ENCODE assay signal across 19 cellular contexts in genomic region chr19:56829586-56829985, GRCh38. TPM values are rescaled to one million over a fixed set of nuclear protein-coding genes. Genes with fewer than 3 reads are reported as not detected.
A peak's percentile ranks its signal among the peaks of the same experiment; 100 is the strongest.
DNase-seq lines count a peak whose midpoint lies in the region; ATAC-seq, FAIRE-seq and TF ChIP-seq lines count a peak whose summit lies in the region.
"Had no signal": no experiment of that assay in that cellular context is flagged by ENCODE, and none has a peak within 500 bp of the region (broad histone marks: within the 10 kb centered on the region; RNA-seq: fewer than 3 reads in every experiment).

No MANE protein-coding gene starts in this region.

- no peak overlapping the region for H3K4me3 Mint-ChIP-seq in activated naive CD8-positive, alpha-beta T cell treated with anti-CD3 and anti-CD28 coated beads for 36 hours
- no peak overlapping the region for H3K4me3 Mint-ChIP-seq in CD4-positive, alpha-beta memory T cell
- H3K4me3 Mint-ChIP-seq: CD8-positive, alpha-beta T cell; HFFc6 had no signal

- H3K4me3 ChIP-seq in HepG2 (replicated peaks in 1 of 3; ENCODE audit: insufficient read depth in 1 of 3, low read depth in 2 of 3, low read length in 3 of 3), result no peak overlapping the region
- H3K4me3 ChIP-seq in right lobe of liver, result no peak overlapping the region
- no peak overlapping the region for H3K4me3 ChIP-seq in mesendoderm (ENCODE audit: low read length)
- no peak overlapping the region for H3K4me3 ChIP-seq in CD4-positive, alpha-beta memory T cell (ENCODE audit: low read length in 2 of 2)
- H3K4me3 ChIP-seq: HAP-1 had no signal

- H3K79me1 ChIP-seq in mesendoderm (ENCODE audit: low read length), result no peaks in the 10 kb centered on the region

- H3K56ac ChIP-seq in mesendoderm (ENCODE audit: low read length), result no peak overlapping the region

- H3K4me1 ChIP-seq in HepG2 (ENCODE audit: insufficient read depth, low read length), result peaks cover 53% of the 10 kb centered on the region
- H3K4me1 ChIP-seq in right lobe of liver, result peaks cover 0 to 9% (median 0%) of the 10 kb centered on the region in 4 donors
- no peaks in the 10 kb centered on the region for H3K4me1 ChIP-seq in mesendoderm (ENCODE audit: control insufficient read depth, low read depth, low read length)
- no peaks in the 10 kb centered on the region for H3K4me1 ChIP-seq in CD4-positive, alpha-beta memory T cell (ENCODE audit: insufficient read depth, low read length)
- H3K4me1 ChIP-seq: Caco-2, HAP-1 had no signal

- CTCF ChIA-PET in HepG2 (lab: Yijun Ruan, JAX; ENCODE audit: low intra/inter-chr PET ratio, low total read pairs), result no interaction called here
- CTCF ChIA-PET in CD4-positive, alpha-beta memory T cell (lab: Charles Lee; ENCODE audit: partially characterized antibody), result no interaction called here

- H4K20me1 ChIP-seq in HepG2 (ENCODE audit: insufficient read depth, low read length), result peaks cover 97% of the 10 kb centered on the region

- H3K27ac ChIP-seq in HepG2 (ENCODE audit: extremely low read length, insufficient read depth, low read length) (no peak overlapping the region), right lobe of liver (no peak overlapping the region), mesendoderm (ENCODE audit: low read depth, low read length) (no peak overlapping the region)
- no peak overlapping the region for H3K27ac ChIP-seq in CD4-positive, alpha-beta memory T cell (ENCODE audit: low read depth, low read length)

- no peak for TF ChIP-seq RAD21 in HepG2 (CRISPR knock-in tag; IDR thresholded peaks at IDR 0.05)

- no peak overlapping the region for H2BK15ac ChIP-seq in mesendoderm (replicated peaks; ENCODE audit: low read depth)

- ATAC-seq in HepG2 (peak; percentile 19; the same call in 1 of the 3 replicates), right lobe of liver (no peak)
- ATAC-seq: CD8-positive, alpha-beta T cell had no signal

- no peaks in the 10 kb centered on the region for H3K4me1 Mint-ChIP-seq in activated naive CD8-positive, alpha-beta T cell treated with anti-CD3 and anti-CD28 coated beads for 36 hours
- no peaks in the 10 kb centered on the region for H3K4me1 Mint-ChIP-seq in CD4-positive, alpha-beta memory T cell

- in situ Hi-C loops in HepG2 (cut with HindIII; ENCODE audit: extremely low pct_ligation_motif_present, low pct_unique_long_range_greater_than_20kb), result no loop called here

- H3K4me2 ChIP-seq in HepG2 (ENCODE audit: low read depth, low read length), result 0 out of 2 replicates have a peak overlapping the region, but pooled peaks have one; percentile 5
- H3K4me2 ChIP-seq in mesendoderm (ENCODE audit: low read length), result no peak overlapping the region

- no peak for TF ChIP-seq CTCF in HepG2 (CRISPR knock-in tag; IDR thresholded peaks at IDR 0.05)
- TF ChIP-seq CTCF in right lobe of liver (IDR thresholded peaks at IDR 0.05), result no peak

- no peak overlapping the region for H4K8ac ChIP-seq in mesendoderm (ENCODE audit: low read depth, low read length)

- no peak for TF ChIP-seq EP300 in HepG2 (IDR thresholded peaks at IDR 0.05; ENCODE audit: low read depth in 2 of 2, low read length in 2 of 2)
- no peak for TF ChIP-seq EP300 in HepG2 (CRISPR knock-in tag; IDR thresholded peaks at IDR 0.05; ENCODE audit: borderline replicate concordance)

- DNase-seq in HepG2 (ENCODE audit: low spot score) (no peak), right lobe of liver (no peak), NCI-H2227 treated with DMSO at 0.1 percent for 48 hours (lab: John Stamatoyannopoulos, UW) (peak; percentile 55), mesendoderm (peak; percentile 8)
- no peak for DNase-seq in activated naive CD8-positive, alpha-beta T cell treated with anti-CD3 and anti-CD28 coated beads for 36 hours
- no peak for DNase-seq in CD4-positive, alpha-beta memory T cell
- DNase-seq: C1 segment of cervical spinal cord; Caco-2; CD8-positive, alpha-beta T cell; DMS153; DND-41; GOT3; HFFc6 had no signal

- H2BK120ac ChIP-seq in mesendoderm (ENCODE audit: low read depth, low read length), result no peak overlapping the region

- H3K36me3 ChIP-seq in HepG2 (replicated peaks in 1 of 2; ENCODE audit: control insufficient read depth in 1 of 2, insufficient read depth in 2 of 2, low read length in 2 of 2), result peaks cover 22 to 65% of the 10 kb centered on the region in 2 experiments
- no peaks in the 10 kb centered on the region for H3K36me3 ChIP-seq in right lobe of liver
- no peaks in the 10 kb centered on the region for H3K36me3 ChIP-seq in mesendoderm (ENCODE audit: control insufficient read depth, insufficient read depth, low read length)
- no peaks in the 10 kb centered on the region for H3K36me3 ChIP-seq in CD4-positive, alpha-beta memory T cell (ENCODE audit: insufficient read depth, low read length)
- H3K36me3 ChIP-seq: HAP-1 had no signal

- H3K27ac Mint-ChIP-seq in activated naive CD8-positive, alpha-beta T cell treated with anti-CD3 and anti-CD28 coated beads for 36 hours, result no peak overlapping the region
- H3K27ac Mint-ChIP-seq in CD4-positive, alpha-beta memory T cell, result no peak overlapping the region
- H3K27ac Mint-ChIP-seq: CD8-positive, alpha-beta T cell; HFFc6 had no signal

- H3K23ac ChIP-seq in mesendoderm (ENCODE audit: low read length), result no peak overlapping the region

- no peak overlapping the region for H2AK5ac ChIP-seq in mesendoderm (ENCODE audit: low read length)

- H3K18ac ChIP-seq in mesendoderm (ENCODE audit: low read length), result no peak overlapping the region

- TF ChIP-seq POLR2A in HepG2 (IDR thresholded peaks at IDR 0.05; ENCODE audit: insufficient read depth in 1 of 2, low read depth in 2 of 2, low read length in 2 of 2) (peak in 1 of 2 experiments; percentile 29; a peak in 2 of 4 replicates), right lobe of liver (IDR thresholded peaks at IDR 0.05) (no peak)

- H3K79me2 ChIP-seq in HepG2 (ENCODE audit: insufficient read depth, low read length) (peaks cover 74% of the 10 kb centered on the region), mesendoderm (ENCODE audit: control insufficient read depth, insufficient read depth, low read length) (no peaks in the 10 kb centered on the region)

- H3K27me3 Mint-ChIP-seq in activated naive CD8-positive, alpha-beta T cell treated with anti-CD3 and anti-CD28 coated beads for 36 hours, result peaks cover 3% of the 10 kb centered on the region
- no peaks in the 10 kb centered on the region for H3K27me3 Mint-ChIP-seq in CD4-positive, alpha-beta memory T cell

- no TSS peak for BruUV-seq in HepG2 (replicated peaks; lab: Mats Ljungman, UMichigan)

- H2AFZ ChIP-seq in HepG2 (ENCODE audit: low read length), result no peak overlapping the region

- FAIRE-seq in HepG2 (lab: Jason Lieb, UNC), result no peak
- FAIRE-seq: G401.6, GM12892, H54 had no signal

- no peaks in the 10 kb centered on the region for H3K36me3 Mint-ChIP-seq in activated naive CD8-positive, alpha-beta T cell treated with anti-CD3 and anti-CD28 coated beads for 36 hours
- no peaks in the 10 kb centered on the region for H3K36me3 Mint-ChIP-seq in CD4-positive, alpha-beta memory T cell
- H3K36me3 Mint-ChIP-seq: CD8-positive, alpha-beta T cell had no signal

- peaks cover 7% of the 10 kb centered on the region for H3K9me3 Mint-ChIP-seq in activated naive CD8-positive, alpha-beta T cell treated with anti-CD3 and anti-CD28 coated beads for 36 hours
- H3K9me3 Mint-ChIP-seq in CD4-positive, alpha-beta memory T cell, result peaks cover 4 to 64% (median 29%) of the 10 kb centered on the region in 8 donors

- intact Hi-C loops in HepG2 (cut with micrococcal nuclease; ENCODE audit: unreplicated experiment) (no loop called here), right lobe of liver (cut with DNase I) (no loop called here)
- intact Hi-C loops in CD4-positive, alpha-beta memory T cell (cut with micrococcal nuclease), result no loop called here

- no peak overlapping the region for H3K9ac ChIP-seq in HepG2 (ENCODE audit: insufficient read depth, low read depth, low read length)
- no peak overlapping the region for H3K9ac ChIP-seq in mesendoderm (ENCODE audit: low read length)

- H3K27me3 ChIP-seq in HepG2 (ENCODE audit: control insufficient read depth in 1 of 2, insufficient read depth in 2 of 2, low read length in 2 of 2), result no peaks in the 10 kb centered on the region
- no peaks in the 10 kb centered on the region for H3K27me3 ChIP-seq in right lobe of liver
- no peaks in the 10 kb centered on the region for H3K27me3 ChIP-seq in mesendoderm (ENCODE audit: insufficient read depth, low read length, poor library complexity)
- no peaks in the 10 kb centered on the region for H3K27me3 ChIP-seq in CD4-positive, alpha-beta memory T cell (ENCODE audit: insufficient read depth, low read length)

- no peaks in the 10 kb centered on the region for H3K9me3 ChIP-seq in HepG2 (ENCODE audit: low read length)
- no peaks in the 10 kb centered on the region for H3K9me3 ChIP-seq in right lobe of liver
- peaks cover 0 to 4% of the 10 kb centered on the region in 2 donors for H3K9me3 ChIP-seq in CD4-positive, alpha-beta memory T cell (ENCODE audit: control insufficient read depth in 1 of 2, low read length in 2 of 2)
- H3K9me3 ChIP-seq: HAP-1 had no signal

- POLR2A ChIA-PET in HepG2 (lab: Yijun Ruan, JAX), result no interaction called here
- POLR2A ChIA-PET in CD4-positive, alpha-beta memory T cell (lab: Charles Lee; ENCODE audit: partially characterized antibody), result no interaction called here

- WGBS in HepG2 (ENCODE audit: low lambda C conversion rate), result 66% methylated on average over 4 of the region's 6 CpGs
- 63% methylated on average over 2 of the region's 6 CpGs for WGBS in right lobe of liver (ENCODE audit: insufficient coverage, low coverage, low lambda C conversion rate, missing lambda C conversion rate)
- WGBS in mesendoderm (ENCODE audit: extremely low coverage, insufficient coverage, low lambda C conversion rate), result no CpG with 5 or more reads among the region's 6 CpGs

- H4K5ac ChIP-seq in mesendoderm (ENCODE audit: low read length), result no peak overlapping the region

- H3K4ac ChIP-seq in mesendoderm (ENCODE audit: low read depth, low read length), result no peak overlapping the region

- no peak overlapping the region for H2BK5ac ChIP-seq in mesendoderm (ENCODE audit: low read length)

RNA-seq across cellular contexts. Expression of gene PEG3, which starts 10.9 kb away (rescaled TPM):
- total RNA-seq in HepG2 (2016; rRNA removed; fragmentation: Illumina TruSeq; extraction: Trizol), result 394 and 704 TPM in 2 replicates
- 17.7 and 23.7 TPM in 2 replicates for total RNA-seq in HepG2 (2016; cell fraction: cytosol; rRNA removed; fragmentation: Illumina TruSeq; extraction: Trizol; ENCODE audit: low read depth)
- 382 and 653 TPM in 2 replicates for total RNA-seq in HepG2 (2016; cell fraction: insoluble cytoplasmic fraction; rRNA removed; fragmentation: Illumina TruSeq; extraction: Trizol)
- 115 and 127 TPM in 2 replicates for total RNA-seq in HepG2 (2016; cell fraction: membrane; rRNA removed; fragmentation: Illumina TruSeq; extraction: Trizol)
- 396 and 431 TPM in 2 replicates for total RNA-seq in HepG2 (2016; cell fraction: nucleus; rRNA removed; fragmentation: Illumina TruSeq; extraction: Trizol)
- polyA plus RNA-seq in HepG2 (2011; rRNA removed), result 207 and 217 TPM in 2 replicates
- 149 and 189 TPM in 2 replicates for polyA plus RNA-seq in HepG2 (2011; cell fraction: cytosol; rRNA removed)
- polyA plus RNA-seq in HepG2 (2011; cell fraction: nucleus; rRNA removed), result 427 and 442 TPM in 2 replicates
- 320 and 326 TPM in 2 replicates for polyA plus RNA-seq in HepG2 (2012)
- polyA plus RNA-seq in HepG2 (2016; cell fraction: cytosol; fragmentation: Illumina TruSeq; extraction: Trizol; ENCODE audit: low read depth), result 19.8 and 21.8 TPM in 2 replicates
- polyA plus RNA-seq in HepG2 (2016; cell fraction: insoluble cytoplasmic fraction; fragmentation: Illumina TruSeq; extraction: Trizol; ENCODE audit: low read depth), result 400 and 409 TPM in 2 replicates
- 62.9 and 76.9 TPM in 2 replicates for polyA plus RNA-seq in HepG2 (2016; cell fraction: membrane; fragmentation: Illumina TruSeq; extraction: Trizol; ENCODE audit: low read depth)
- 445 and 465 TPM in 2 replicates for polyA plus RNA-seq in HepG2 (2016; cell fraction: nucleus; fragmentation: Illumina TruSeq; extraction: Trizol; ENCODE audit: insufficient read depth, low read depth)
- polyA minus RNA-seq in HepG2 (2011; rRNA and poly(A)+ RNA removed; ENCODE audit: low replicate concordance), result 0.16 and 469 TPM in 2 replicates
- polyA minus RNA-seq in HepG2 (2011; cell fraction: cytosol; rRNA and poly(A)+ RNA removed), result 545 and 624 TPM in 2 replicates
- 580 and 741 TPM in 2 replicates for polyA minus RNA-seq in HepG2 (2011; cell fraction: nucleus; rRNA and poly(A)+ RNA removed)
- total RNA-seq in right lobe of liver, result 1 to 10 TPM; 3.0 to 9.5 (median 6.5) TPM
- polyA plus RNA-seq in mesendoderm (2013, experiment 1 of 2), result 14.1 TPM
- 14.0 TPM for polyA plus RNA-seq in mesendoderm (2013, experiment 2 of 2)
- under 1 TPM; 0.14 to 0.16 TPM for total RNA-seq in activated naive CD8-positive, alpha-beta T cell treated with anti-CD3 and anti-CD28 coated beads for 36 hours
- total RNA-seq in CD4-positive, alpha-beta memory T cell, result not detected
- polyA plus RNA-seq in CD4-positive, alpha-beta memory T cell, result not detected
- total RNA-seq: A172, Caco-2, HFFc6 had no signal

RNA-seq across cellular contexts. Expression of gene ZIM2, which starts 10.9 kb away (rescaled TPM):
- total RNA-seq in HepG2 (2016; rRNA removed; fragmentation: Illumina TruSeq; extraction: Trizol), result 4.4 and 10.3 TPM in 2 replicates
- total RNA-seq in HepG2 (2016; cell fraction: cytosol; rRNA removed; fragmentation: Illumina TruSeq; extraction: Trizol; ENCODE audit: low read depth), result 16.0 and 17.5 TPM in 2 replicates
- 4.3 and 9.2 TPM in 2 replicates for total RNA-seq in HepG2 (2016; cell fraction: insoluble cytoplasmic fraction; rRNA removed; fragmentation: Illumina TruSeq; extraction: Trizol)
- total RNA-seq in HepG2 (2016; cell fraction: membrane; rRNA removed; fragmentation: Illumina TruSeq; extraction: Trizol), result 9.9 and 10.9 TPM in 2 replicates
- total RNA-seq in HepG2 (2016; cell fraction: nucleus; rRNA removed; fragmentation: Illumina TruSeq; extraction: Trizol), result 23.7 and 33.0 TPM in 2 replicates
- polyA plus RNA-seq in HepG2 (2011; rRNA removed), result 5.4 and 7.2 TPM in 2 replicates
- 2.3 TPM in 2 replicates for polyA plus RNA-seq in HepG2 (2011; cell fraction: cytosol; rRNA removed)
- polyA plus RNA-seq in HepG2 (2011; cell fraction: nucleus; rRNA removed), result 14.9 and 17.2 TPM in 2 replicates
- polyA plus RNA-seq in HepG2 (2012), result 2.8 and 4.3 TPM in 2 replicates
- polyA plus RNA-seq in HepG2 (2016; cell fraction: cytosol; fragmentation: Illumina TruSeq; extraction: Trizol; ENCODE audit: low read depth), result not detected in 2 replicates
- polyA plus RNA-seq in HepG2 (2016; cell fraction: insoluble cytoplasmic fraction; fragmentation: Illumina TruSeq; extraction: Trizol; ENCODE audit: low read depth), result 0.98 and 1.3 TPM in 2 replicates
- polyA plus RNA-seq in HepG2 (2016; cell fraction: membrane; fragmentation: Illumina TruSeq; extraction: Trizol; ENCODE audit: low read depth), result not detected in 2 replicates
- polyA plus RNA-seq in HepG2 (2016; cell fraction: nucleus; fragmentation: Illumina TruSeq; extraction: Trizol; ENCODE audit: insufficient read depth, low read depth), result 13.4 and 15.3 TPM in 2 replicates
- 18.0 TPM in 1 of 2 replicates, not detected in the other for polyA minus RNA-seq in HepG2 (2011; rRNA and poly(A)+ RNA removed; ENCODE audit: low replicate concordance)
- 6.6 and 8.2 TPM in 2 replicates for polyA minus RNA-seq in HepG2 (2011; cell fraction: cytosol; rRNA and poly(A)+ RNA removed)
- polyA minus RNA-seq in HepG2 (2011; cell fraction: nucleus; rRNA and poly(A)+ RNA removed), result 75.7 and 113 TPM in 2 replicates
- total RNA-seq in right lobe of liver, result 1 to 10 TPM in 1 of 6 experiments, under 1 TPM in 1, not detected in 4; 0.22 to 1.8 TPM
- 0.21 TPM for polyA plus RNA-seq in mesendoderm (2013, experiment 1 of 2)
- 0.34 TPM for polyA plus RNA-seq in mesendoderm (2013, experiment 2 of 2)
- not detected for total RNA-seq in activated naive CD8-positive, alpha-beta T cell treated with anti-CD3 and anti-CD28 coated beads for 36 hours
- total RNA-seq in CD4-positive, alpha-beta memory T cell, result not detected
- not detected for polyA plus RNA-seq in CD4-positive, alpha-beta memory T cell
- total RNA-seq: A172; Caco-2; CD8-positive, alpha-beta T cell; HFFc6 had no signal
- polyA plus RNA-seq: BJ had no signal

Comparison
In these comparisons a context has a peak if more than half of its experiments do, and no peak if none do; other contexts are left out.
1. DNase-seq: peak in NCI-H2227 treated with DMSO at 0.1 percent for 48 hours (single experiment) and mesendoderm (single experiment); none in HepG2 (single experiment), right lobe of liver (0 of 3), activated naive CD8-positive, alpha-beta T cell treated with anti-CD3 and anti-CD28 coated beads for 36 hours (single experiment) and CD4-positive, alpha-beta memory T cell (0 of 5).